1 cellular context compared by ENCODE assay signal in the genomic region with DNA sequence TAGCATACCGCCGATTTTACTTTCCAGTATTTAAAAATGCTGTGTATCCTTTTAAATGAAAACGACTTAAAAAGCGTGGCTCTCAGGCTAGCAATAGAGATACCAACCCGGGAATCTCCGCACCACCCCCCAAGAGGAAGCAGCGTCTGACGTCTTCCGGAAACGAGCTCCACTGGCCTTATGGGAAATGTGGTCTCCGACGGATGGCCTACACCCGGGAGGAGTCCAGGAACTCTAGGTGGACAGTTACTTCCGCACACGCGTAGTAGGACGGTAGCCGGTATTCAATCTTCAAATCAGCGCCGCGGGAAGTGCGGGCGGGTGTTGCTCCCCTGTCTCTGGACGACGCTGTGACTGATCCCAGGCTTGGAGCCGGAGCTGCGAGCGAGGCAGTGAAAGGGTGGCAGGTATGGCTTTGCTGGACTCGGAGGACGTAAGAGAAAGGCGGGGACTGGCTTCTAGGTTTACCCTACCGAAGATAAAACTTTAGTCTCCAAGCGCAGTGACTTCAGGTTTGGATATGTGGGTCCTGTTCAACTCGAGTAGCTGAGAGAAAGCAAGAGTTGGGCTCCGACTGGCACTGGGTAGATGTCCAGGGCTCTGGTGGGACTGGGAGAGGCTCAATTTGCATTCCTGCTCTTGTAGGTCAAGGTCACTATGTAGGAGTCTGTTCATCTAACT.
TF ChIP-seq lines count a peak whose summit lies in the region.

A gene (plus strand): TSS at position 257 of the 681 bp plus-strand sequence. CDS start 1,530 bp downstream, outside the sequence.

TF ChIP-seq in WTC11, 78 proteins besides CTCF, POLR2A, EP300 and RAD21 (continued from another document):
- TF ChIP-seq, protein P1, sequence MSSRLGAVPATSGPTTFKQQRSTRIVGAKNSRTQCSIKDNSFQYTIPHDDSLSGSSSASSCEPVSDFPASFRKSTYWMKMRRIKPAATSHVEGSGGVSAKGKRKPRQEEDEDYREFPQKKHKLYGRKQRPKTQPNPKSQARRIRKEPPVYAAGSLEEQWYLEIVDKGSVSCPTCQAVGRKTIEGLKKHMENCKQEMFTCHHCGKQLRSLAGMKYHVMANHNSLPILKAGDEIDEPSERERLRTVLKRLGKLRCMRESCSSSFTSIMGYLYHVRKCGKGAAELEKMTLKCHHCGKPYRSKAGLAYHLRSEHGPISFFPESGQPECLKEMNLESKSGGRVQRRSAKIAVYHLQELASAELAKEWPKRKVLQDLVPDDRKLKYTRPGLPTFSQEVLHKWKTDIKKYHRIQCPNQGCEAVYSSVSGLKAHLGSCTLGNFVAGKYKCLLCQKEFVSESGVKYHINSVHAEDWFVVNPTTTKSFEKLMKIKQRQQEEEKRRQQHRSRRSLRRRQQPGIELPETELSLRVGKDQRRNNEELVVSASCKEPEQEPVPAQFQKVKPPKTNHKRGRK (CRISPR knock-in tag; IDR thresholded peaks at IDR 0.05; ENCODE audit: borderline replicate concordance), result 0 out of 2 replicates have a peak, but pooled peaks have one; percentile 23
- TF ChIP-seq ZNF416 (CRISPR knock-in tag; IDR thresholded peaks at IDR 0.05) (no peak), ZNF232 (CRISPR knock-in tag; IDR thresholded peaks at IDR 0.05) (peak; percentile 79; the same call in 1 of the 2 replicates), CBFB (CRISPR knock-in tag; IDR thresholded peaks at IDR 0.05; ENCODE audit: low read depth) (no peak), TCF7 (CRISPR knock-in tag; IDR thresholded peaks at IDR 0.05; ENCODE audit: low read depth) (no peak), NFYB (CRISPR knock-in tag; conservative IDR thresholded peaks at IDR 0.05; ENCODE audit: low read depth) (no peak), SP1 (CRISPR knock-in tag; conservative IDR thresholded peaks at IDR 0.05) (0 out of 2 replicates have a peak, but pooled peaks have one; percentile 57), FOXJ3 (CRISPR knock-in tag; IDR thresholded peaks at IDR 0.05; ENCODE audit: borderline replicate concordance) (no peak), MXD4 (CRISPR knock-in tag; IDR thresholded peaks at IDR 0.05; ENCODE audit: borderline replicate concordance) (no peak), TP53 (CRISPR knock-in tag; IDR thresholded peaks at IDR 0.05) (no peak), ATF1 (CRISPR knock-in tag; IDR thresholded peaks at IDR 0.05) (no peak), ETV6 (CRISPR knock-in tag; IDR thresholded peaks at IDR 0.05) (no peak), ELF4 (CRISPR knock-in tag; IDR thresholded peaks at IDR 0.05; ENCODE audit: low read depth) (no peak), TEAD4 (CRISPR knock-in tag; IDR thresholded peaks at IDR 0.05) (no peak), JAZF1 (CRISPR knock-in tag; IDR thresholded peaks at IDR 0.05) (no peak), NR1H2 (CRISPR knock-in tag; IDR thresholded peaks at IDR 0.05) (no peak), ZNF263 (CRISPR knock-in tag; IDR thresholded peaks at IDR 0.05; ENCODE audit: low read depth) (no peak), CREB1 (CRISPR knock-in tag; IDR thresholded peaks at IDR 0.05) (peak; percentile 62; the same call in 1 of the 2 replicates), MYBL2 (CRISPR knock-in tag; IDR thresholded peaks at IDR 0.05) (no peak), GABPB1 (CRISPR knock-in tag; IDR thresholded peaks at IDR 0.05) (no peak), KAT7 (CRISPR knock-in tag; IDR thresholded peaks at IDR 0.05; ENCODE audit: borderline replicate concordance) (no peak), ZNF396 (CRISPR knock-in tag; IDR thresholded peaks at IDR 0.05; ENCODE audit: borderline replicate concordance) (no peak), ZNF423 (CRISPR knock-in tag; IDR thresholded peaks at IDR 0.05) (no peak), ZNF317 (CRISPR knock-in tag; IDR thresholded peaks at IDR 0.05; ENCODE audit: borderline replicate concordance, low read depth) (no peak), PRRX2 (CRISPR knock-in tag; IDR thresholded peaks at IDR 0.05) (no peak)
- TF ChIP-seq, protein P2, sequence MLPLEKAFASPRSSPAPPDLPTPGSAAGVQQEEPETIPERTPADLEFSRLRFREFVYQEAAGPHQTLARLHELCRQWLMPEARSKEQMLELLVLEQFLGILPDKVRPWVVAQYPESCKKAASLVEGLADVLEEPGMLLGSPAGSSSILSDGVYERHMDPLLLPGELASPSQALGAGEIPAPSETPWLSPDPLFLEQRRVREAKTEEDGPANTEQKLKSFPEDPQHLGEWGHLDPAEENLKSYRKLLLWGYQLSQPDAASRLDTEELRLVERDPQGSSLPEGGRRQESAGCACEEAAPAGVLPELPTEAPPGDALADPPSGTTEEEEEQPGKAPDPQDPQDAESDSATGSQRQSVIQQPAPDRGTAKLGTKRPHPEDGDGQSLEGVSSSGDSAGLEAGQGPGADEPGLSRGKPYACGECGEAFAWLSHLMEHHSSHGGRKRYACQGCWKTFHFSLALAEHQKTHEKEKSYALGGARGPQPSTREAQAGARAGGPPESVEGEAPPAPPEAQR (CRISPR knock-in tag; IDR thresholded peaks at IDR 0.05), result no peak
- TF ChIP-seq, protein P3, sequence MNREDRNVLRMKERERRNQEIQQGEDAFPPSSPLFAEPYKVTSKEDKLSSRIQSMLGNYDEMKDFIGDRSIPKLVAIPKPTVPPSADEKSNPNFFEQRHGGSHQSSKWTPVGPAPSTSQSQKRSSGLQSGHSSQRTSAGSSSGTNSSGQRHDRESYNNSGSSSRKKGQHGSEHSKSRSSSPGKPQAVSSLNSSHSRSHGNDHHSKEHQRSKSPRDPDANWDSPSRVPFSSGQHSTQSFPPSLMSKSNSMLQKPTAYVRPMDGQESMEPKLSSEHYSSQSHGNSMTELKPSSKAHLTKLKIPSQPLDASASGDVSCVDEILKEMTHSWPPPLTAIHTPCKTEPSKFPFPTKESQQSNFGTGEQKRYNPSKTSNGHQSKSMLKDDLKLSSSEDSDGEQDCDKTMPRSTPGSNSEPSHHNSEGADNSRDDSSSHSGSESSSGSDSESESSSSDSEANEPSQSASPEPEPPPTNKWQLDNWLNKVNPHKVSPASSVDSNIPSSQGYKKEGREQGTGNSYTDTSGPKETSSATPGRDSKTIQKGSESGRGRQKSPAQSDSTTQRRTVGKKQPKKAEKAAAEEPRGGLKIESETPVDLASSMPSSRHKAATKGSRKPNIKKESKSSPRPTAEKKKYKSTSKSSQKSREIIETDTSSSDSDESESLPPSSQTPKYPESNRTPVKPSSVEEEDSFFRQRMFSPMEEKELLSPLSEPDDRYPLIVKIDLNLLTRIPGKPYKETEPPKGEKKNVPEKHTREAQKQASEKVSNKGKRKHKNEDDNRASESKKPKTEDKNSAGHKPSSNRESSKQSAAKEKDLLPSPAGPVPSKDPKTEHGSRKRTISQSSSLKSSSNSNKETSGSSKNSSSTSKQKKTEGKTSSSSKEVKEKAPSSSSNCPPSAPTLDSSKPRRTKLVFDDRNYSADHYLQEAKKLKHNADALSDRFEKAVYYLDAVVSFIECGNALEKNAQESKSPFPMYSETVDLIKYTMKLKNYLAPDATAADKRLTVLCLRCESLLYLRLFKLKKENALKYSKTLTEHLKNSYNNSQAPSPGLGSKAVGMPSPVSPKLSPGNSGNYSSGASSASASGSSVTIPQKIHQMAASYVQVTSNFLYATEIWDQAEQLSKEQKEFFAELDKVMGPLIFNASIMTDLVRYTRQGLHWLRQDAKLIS (CRISPR knock-in tag; IDR thresholded peaks at IDR 0.05; ENCODE audit: borderline replicate concordance), result no peak
- TF ChIP-seq, protein P4, sequence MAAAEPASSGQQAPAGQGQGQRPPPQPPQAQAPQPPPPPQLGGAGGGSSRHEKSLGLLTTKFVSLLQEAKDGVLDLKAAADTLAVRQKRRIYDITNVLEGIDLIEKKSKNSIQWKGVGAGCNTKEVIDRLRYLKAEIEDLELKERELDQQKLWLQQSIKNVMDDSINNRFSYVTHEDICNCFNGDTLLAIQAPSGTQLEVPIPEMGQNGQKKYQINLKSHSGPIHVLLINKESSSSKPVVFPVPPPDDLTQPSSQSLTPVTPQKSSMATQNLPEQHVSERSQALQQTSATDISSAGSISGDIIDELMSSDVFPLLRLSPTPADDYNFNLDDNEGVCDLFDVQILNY (CRISPR knock-in tag; IDR thresholded peaks at IDR 0.05), result no peak
- TF ChIP-seq, protein P5, sequence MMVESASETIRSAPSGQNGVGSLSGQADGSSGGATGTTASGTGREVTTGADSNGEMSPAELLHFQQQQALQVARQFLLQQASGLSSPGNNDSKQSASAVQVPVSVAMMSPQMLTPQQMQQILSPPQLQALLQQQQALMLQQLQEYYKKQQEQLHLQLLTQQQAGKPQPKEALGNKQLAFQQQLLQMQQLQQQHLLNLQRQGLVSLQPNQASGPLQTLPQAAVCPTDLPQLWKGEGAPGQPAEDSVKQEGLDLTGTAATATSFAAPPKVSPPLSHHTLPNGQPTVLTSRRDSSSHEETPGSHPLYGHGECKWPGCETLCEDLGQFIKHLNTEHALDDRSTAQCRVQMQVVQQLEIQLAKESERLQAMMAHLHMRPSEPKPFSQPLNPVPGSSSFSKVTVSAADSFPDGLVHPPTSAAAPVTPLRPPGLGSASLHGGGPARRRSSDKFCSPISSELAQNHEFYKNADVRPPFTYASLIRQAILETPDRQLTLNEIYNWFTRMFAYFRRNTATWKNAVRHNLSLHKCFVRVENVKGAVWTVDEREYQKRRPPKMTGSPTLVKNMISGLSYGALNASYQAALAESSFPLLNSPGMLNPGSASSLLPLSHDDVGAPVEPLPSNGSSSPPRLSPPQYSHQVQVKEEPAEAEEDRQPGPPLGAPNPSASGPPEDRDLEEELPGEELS (CRISPR knock-in tag; IDR thresholded peaks at IDR 0.05), result no peak
- TF ChIP-seq, protein P6, sequence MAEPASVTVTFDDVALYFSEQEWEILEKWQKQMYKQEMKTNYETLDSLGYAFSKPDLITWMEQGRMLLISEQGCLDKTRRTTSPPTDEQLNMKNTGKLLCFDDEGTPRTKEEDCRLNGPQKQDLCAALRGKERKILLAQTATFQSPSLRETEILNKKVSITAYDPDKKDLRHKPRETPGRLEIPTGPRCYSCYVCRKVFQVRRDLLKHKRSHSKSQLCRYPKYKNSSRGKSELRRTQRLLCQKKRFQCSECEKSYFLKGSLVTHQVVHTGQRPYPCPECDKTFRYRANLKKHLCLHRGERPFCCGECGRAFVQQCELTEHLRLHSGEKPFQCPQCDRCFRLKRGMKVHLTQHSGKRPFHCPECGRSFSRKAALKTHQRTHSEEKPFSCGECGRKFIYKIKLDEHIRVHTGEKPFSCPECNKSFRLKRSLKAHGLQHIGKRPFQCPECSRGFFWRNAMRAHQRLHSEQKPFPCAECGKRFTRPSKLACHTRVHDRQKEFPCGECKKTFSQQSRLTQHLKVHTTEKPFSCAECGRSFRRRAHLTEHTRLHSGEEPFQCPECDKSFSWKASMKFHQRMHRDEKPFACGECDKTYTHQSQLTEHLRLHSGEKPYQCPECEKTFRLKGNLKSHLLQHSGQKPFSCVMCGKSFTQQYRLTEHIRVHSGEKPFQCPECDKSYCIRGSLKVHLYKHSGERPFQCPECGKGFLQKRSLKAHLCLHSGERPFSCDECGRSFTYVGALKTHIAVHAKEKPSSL (CRISPR knock-in tag; conservative IDR thresholded peaks at IDR 0.05), result no peak
- TF ChIP-seq, protein P7, sequence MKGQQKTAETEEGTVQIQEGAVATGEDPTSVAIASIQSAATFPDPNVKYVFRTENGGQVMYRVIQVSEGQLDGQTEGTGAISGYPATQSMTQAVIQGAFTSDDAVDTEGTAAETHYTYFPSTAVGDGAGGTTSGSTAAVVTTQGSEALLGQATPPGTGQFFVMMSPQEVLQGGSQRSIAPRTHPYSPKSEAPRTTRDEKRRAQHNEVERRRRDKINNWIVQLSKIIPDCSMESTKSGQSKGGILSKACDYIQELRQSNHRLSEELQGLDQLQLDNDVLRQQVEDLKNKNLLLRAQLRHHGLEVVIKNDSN (CRISPR knock-in tag; IDR thresholded peaks at IDR 0.05), result no peak
- TF ChIP-seq, protein P8, sequence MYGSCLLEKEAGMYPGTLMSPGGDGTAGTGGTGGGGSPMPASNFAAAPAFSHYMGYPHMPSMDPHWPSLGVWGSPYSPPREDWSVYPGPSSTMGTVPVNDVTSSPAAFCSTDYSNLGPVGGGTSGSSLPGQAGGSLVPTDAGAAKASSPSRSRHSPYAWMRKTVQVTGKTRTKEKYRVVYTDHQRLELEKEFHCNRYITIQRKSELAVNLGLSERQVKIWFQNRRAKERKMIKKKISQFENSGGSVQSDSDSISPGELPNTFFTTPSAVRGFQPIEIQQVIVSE (CRISPR knock-in tag; IDR thresholded peaks at IDR 0.05; ENCODE audit: borderline replicate concordance), result no peak
- TF ChIP-seq, protein P9, sequence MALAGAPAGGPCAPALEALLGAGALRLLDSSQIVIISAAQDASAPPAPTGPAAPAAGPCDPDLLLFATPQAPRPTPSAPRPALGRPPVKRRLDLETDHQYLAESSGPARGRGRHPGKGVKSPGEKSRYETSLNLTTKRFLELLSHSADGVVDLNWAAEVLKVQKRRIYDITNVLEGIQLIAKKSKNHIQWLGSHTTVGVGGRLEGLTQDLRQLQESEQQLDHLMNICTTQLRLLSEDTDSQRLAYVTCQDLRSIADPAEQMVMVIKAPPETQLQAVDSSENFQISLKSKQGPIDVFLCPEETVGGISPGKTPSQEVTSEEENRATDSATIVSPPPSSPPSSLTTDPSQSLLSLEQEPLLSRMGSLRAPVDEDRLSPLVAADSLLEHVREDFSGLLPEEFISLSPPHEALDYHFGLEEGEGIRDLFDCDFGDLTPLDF (CRISPR knock-in tag; IDR thresholded peaks at IDR 0.05), result no peak
- TF ChIP-seq, protein P10, sequence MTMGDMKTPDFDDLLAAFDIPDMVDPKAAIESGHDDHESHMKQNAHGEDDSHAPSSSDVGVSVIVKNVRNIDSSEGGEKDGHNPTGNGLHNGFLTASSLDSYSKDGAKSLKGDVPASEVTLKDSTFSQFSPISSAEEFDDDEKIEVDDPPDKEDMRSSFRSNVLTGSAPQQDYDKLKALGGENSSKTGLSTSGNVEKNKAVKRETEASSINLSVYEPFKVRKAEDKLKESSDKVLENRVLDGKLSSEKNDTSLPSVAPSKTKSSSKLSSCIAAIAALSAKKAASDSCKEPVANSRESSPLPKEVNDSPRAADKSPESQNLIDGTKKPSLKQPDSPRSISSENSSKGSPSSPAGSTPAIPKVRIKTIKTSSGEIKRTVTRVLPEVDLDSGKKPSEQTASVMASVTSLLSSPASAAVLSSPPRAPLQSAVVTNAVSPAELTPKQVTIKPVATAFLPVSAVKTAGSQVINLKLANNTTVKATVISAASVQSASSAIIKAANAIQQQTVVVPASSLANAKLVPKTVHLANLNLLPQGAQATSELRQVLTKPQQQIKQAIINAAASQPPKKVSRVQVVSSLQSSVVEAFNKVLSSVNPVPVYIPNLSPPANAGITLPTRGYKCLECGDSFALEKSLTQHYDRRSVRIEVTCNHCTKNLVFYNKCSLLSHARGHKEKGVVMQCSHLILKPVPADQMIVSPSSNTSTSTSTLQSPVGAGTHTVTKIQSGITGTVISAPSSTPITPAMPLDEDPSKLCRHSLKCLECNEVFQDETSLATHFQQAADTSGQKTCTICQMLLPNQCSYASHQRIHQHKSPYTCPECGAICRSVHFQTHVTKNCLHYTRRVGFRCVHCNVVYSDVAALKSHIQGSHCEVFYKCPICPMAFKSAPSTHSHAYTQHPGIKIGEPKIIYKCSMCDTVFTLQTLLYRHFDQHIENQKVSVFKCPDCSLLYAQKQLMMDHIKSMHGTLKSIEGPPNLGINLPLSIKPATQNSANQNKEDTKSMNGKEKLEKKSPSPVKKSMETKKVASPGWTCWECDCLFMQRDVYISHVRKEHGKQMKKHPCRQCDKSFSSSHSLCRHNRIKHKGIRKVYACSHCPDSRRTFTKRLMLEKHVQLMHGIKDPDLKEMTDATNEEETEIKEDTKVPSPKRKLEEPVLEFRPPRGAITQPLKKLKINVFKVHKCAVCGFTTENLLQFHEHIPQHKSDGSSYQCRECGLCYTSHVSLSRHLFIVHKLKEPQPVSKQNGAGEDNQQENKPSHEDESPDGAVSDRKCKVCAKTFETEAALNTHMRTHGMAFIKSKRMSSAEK (CRISPR knock-in tag; IDR thresholded peaks at IDR 0.05; ENCODE audit: borderline replicate concordance), result no peak
